In genomic region chr12:31600764-31601163, GRCh38 we compare ENCODE assay signal across 1 cellular context.
TF ChIP-seq lines count a peak whose summit lies in the region.

No MANE protein-coding gene starts in this region.

TF ChIP-seq in endothelial cell of umbilical vein, 7 proteins besides CTCF, POLR2A, EP300 and RAD21:
- TF ChIP-seq JUN (IDR thresholded peaks at IDR 0.05; ENCODE audit: borderline replicate concordance, insufficient read depth, insufficient read length, low read depth) (no peak), FOS (IDR thresholded peaks at IDR 0.05; ENCODE audit: borderline replicate concordance, insufficient read depth, low read length) (no peak), GATA2 (IDR thresholded peaks at IDR 0.05; ENCODE audit: insufficient read depth, insufficient read length, low read depth, low read length) (no peak), MAX (IDR thresholded peaks at IDR 0.05; ENCODE audit: insufficient read depth, insufficient read length) (no peak), MYC (IDR thresholded peaks at IDR 0.05; ENCODE audit: low read depth, low read length) (no peak), EZH2 (IDR thresholded peaks at IDR 0.05; ENCODE audit: borderline replicate concordance, low read depth, low read length, severe bottlenecking) (no peak), POLR2AphosphoS5 (IDR thresholded peaks at IDR 0.05; ENCODE audit: insufficient read depth, low read depth, low read length) (no peak)
